ENCODE assay signal across 8 cellular contexts in the genomic region with DNA sequence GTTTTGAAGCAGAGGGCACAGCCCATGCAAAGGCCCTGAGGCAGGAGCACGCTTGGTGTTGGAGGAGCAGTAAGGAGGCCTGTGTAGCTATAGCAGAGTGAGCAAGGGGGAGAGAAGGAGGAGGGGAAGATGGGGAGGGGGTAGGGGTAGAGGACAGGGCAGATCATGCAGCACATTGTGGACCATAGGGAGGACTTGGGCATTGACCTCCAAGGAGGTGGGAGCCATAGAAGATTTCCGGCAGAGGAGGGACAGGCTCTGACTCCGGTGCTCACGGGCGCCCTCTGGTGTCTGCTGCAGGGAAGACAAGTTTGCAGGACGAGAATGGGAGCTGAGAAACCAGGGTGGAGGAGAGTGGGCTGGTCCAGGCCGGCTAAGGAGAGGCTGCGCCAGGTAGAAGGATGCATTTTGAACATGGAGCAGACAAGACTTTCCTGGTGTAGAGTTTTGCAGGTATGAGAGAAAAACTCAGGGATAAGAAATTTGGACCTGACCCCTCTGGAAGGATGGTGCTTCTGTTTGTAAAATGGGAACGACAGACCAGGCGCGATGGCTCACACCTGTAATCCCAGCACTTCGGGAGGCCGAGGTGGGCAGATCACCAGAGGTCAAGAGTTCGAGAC. TPM values are rescaled to one million over a fixed set of nuclear protein-coding genes. Genes with fewer than 3 reads are reported as not detected.
DNase-seq lines count a peak whose midpoint lies in the region; ATAC-seq, FAIRE-seq and TF ChIP-seq lines count a peak whose summit lies in the region.

No MANE protein-coding gene starts in this region.

- peaks cover 50% of the 10 kb centered on the region for H3K27me3 ChIP-seq in MM.1S (replicated peaks; ENCODE audit: insufficient read depth, low read length)
- no peaks in the 10 kb centered on the region for H3K27me3 ChIP-seq in adrenal gland
- no peaks in the 10 kb centered on the region for H3K27me3 ChIP-seq in hepatocyte
- no peaks in the 10 kb centered on the region for H3K27me3 ChIP-seq in small intestine (ENCODE audit: control insufficient read depth in 2 of 2, insufficient read depth in 2 of 2, low read length in 2 of 2)

- H3K36me3 ChIP-seq in MM.1S (replicated peaks; ENCODE audit: insufficient read depth, low read length), result no peaks in the 10 kb centered on the region
- H3K36me3 ChIP-seq in adrenal gland (replicated peaks in 1 of 2), result no peaks in the 10 kb centered on the region
- no peaks in the 10 kb centered on the region for H3K36me3 ChIP-seq in hepatocyte (replicated peaks; ENCODE audit: insufficient read depth, low read depth)
- no peaks in the 10 kb centered on the region for H3K36me3 ChIP-seq in small intestine (ENCODE audit: control insufficient read depth in 2 of 2, insufficient read depth in 2 of 2, low read length in 2 of 2)

- TF ChIP-seq CTCF in MM.1S (IDR thresholded peaks at IDR 0.05; ENCODE audit: low read length), result peak; percentile 93
- TF ChIP-seq CTCF in adrenal gland (IDR thresholded peaks at IDR 0.05), result peak; percentile 66 to 82 (median 69)
- TF ChIP-seq CTCF in hepatocyte (IDR thresholded peaks at IDR 0.05; ENCODE audit: poor library complexity), result peak; percentile 61

- H3K4me3 Mint-ChIP-seq in T-helper 2 cell treated with Interferon-gamma antibody and Interleukin-4, amounts not matched to agents 5 μg/mL and 100 μg/mL, for 36 hours, result peak overlapping the region; percentile 8

- H3F3A ChIP-seq in MM.1S (ENCODE audit: insufficient read depth, low read length), result no peaks in the 10 kb centered on the region

- H3K4me1 Mint-ChIP-seq in T-helper 2 cell treated with Interferon-gamma antibody and Interleukin-4, amounts not matched to agents 5 μg/mL and 100 μg/mL, for 36 hours (ENCODE audit: low read depth), result peaks cover 10% of the 10 kb centered on the region

- H3K4me2 ChIP-seq in MM.1S (ENCODE audit: low read depth, low read length), result no peak overlapping the region; the same call in 1 of the 2 replicates
- H3K4me2 ChIP-seq in hepatocyte, result peak overlapping the region; percentile 29

- FAIRE-seq in small intestine (lab: Jason Lieb, UNC), result no peak

- H3K9me3 Mint-ChIP-seq in T-helper 2 cell treated with Interferon-gamma antibody and Interleukin-4, amounts not matched to agents 5 μg/mL and 100 μg/mL, for 36 hours, result no peaks in the 10 kb centered on the region

- peak; percentile 74 for DNase-seq in ELR (ENCODE audit: low read depth)
- DNase-seq in MM.1S, result peak; percentile 76
- peak; percentile 78 for DNase-seq in T-helper 2 cell treated with Interferon-gamma antibody and Interleukin-4, amounts not matched to agents 5 μg/mL and 100 μg/mL, for 36 hours (ENCODE audit: low spot score)
- peak; percentile 72 to 91 (median 82) for DNase-seq in adrenal gland
- peak; percentile 77 for DNase-seq in hepatocyte (ENCODE audit: low spot score)
- DNase-seq in small intestine, result peak; percentile 86

- 24 to 32% (median 32%) methylated on average over 14 of the region's 14 CpGs for WGBS in adrenal gland, 4 donors
- 40% methylated on average over 14 of the region's 14 CpGs for WGBS in hepatocyte (ENCODE audit: low lambda C conversion rate, missing lambda C conversion rate)
- WGBS in small intestine, 3 donors, result 24 to 30% (median 26%) methylated on average over 14 of the region's 14 CpGs

- peaks cover 3% of the 10 kb centered on the region for H3K27me3 Mint-ChIP-seq in T-helper 2 cell treated with Interferon-gamma antibody and Interleukin-4, amounts not matched to agents 5 μg/mL and 100 μg/mL, for 36 hours (ENCODE audit: low read depth)

- H3K27ac ChIP-seq in MM.1S (ENCODE audit: low read length) (no peak overlapping the region), adrenal gland (no peak overlapping the region), hepatocyte (no peak overlapping the region), small intestine (ENCODE audit: low read depth in 1 of 2, low read length in 1 of 2) (no peak overlapping the region)

- H3K4me1 ChIP-seq in MM.1S (ENCODE audit: low read length) (no peaks in the 10 kb centered on the region), adrenal gland (replicated peaks in 1 of 2) (peaks cover 0 to 6% of the 10 kb centered on the region in 2 donors), hepatocyte (ENCODE audit: insufficient read depth) (peaks cover 2% of the 10 kb centered on the region), small intestine (ENCODE audit: control insufficient read depth in 2 of 2, insufficient read depth in 1 of 2, low read depth in 1 of 2, low read length in 1 of 2) (no peaks in the 10 kb centered on the region)

- ATAC-seq in GM21576 (IDR thresholded peaks at IDR 0.05; ENCODE audit: unreplicated experiment), result no peak
- ATAC-seq in GM21367 (IDR thresholded peaks at IDR 0.05; ENCODE audit: unreplicated experiment), result no peak

- H3K9me2 ChIP-seq in MM.1S (replicated peaks; ENCODE audit: insufficient read depth, low read length) (no peaks in the 10 kb centered on the region), hepatocyte (replicated peaks; ENCODE audit: insufficient read depth) (no peaks in the 10 kb centered on the region)

- H3K4me3 ChIP-seq in MM.1S (ENCODE audit: low read length) (no peak overlapping the region), adrenal gland (no peak overlapping the region), hepatocyte (no peak overlapping the region), small intestine (ENCODE audit: low read depth in 1 of 2, low read length in 2 of 2) (no peak overlapping the region)

- intact Hi-C loops in adrenal gland (cut with DNase I), result loop anchor here in 1 of 2 donors (10.0 kb wide), 1 partner anchor 65 kb away; no protein-coding TSS in a partner anchor

- H4K20me1 ChIP-seq in MM.1S (ENCODE audit: insufficient read depth, low read length) (no peaks in the 10 kb centered on the region), hepatocyte (ENCODE audit: insufficient read depth, poor library complexity, severe bottlenecking) (no peaks in the 10 kb centered on the region)

- H2AFZ ChIP-seq in MM.1S (ENCODE audit: low read length) (no peak overlapping the region), hepatocyte (no peak overlapping the region)

- H3K79me2 ChIP-seq in MM.1S (ENCODE audit: low read length) (no peaks in the 10 kb centered on the region), hepatocyte (no peaks in the 10 kb centered on the region)

- H3K9me3 ChIP-seq in MM.1S (replicated peaks; ENCODE audit: insufficient read depth, low read length), result no peaks in the 10 kb centered on the region
- H3K9me3 ChIP-seq in adrenal gland (replicated peaks in 1 of 3), result no peaks in the 10 kb centered on the region
- H3K9me3 ChIP-seq in hepatocyte (ENCODE audit: low read depth), result no peaks in the 10 kb centered on the region
- H3K9me3 ChIP-seq in small intestine (ENCODE audit: control insufficient read depth, low read depth), result no peaks in the 10 kb centered on the region

- no peak overlapping the region for H3K9ac ChIP-seq in MM.1S (ENCODE audit: low read length)

- no peaks in the 10 kb centered on the region for H3K36me3 Mint-ChIP-seq in T-helper 2 cell treated with Interferon-gamma antibody and Interleukin-4, amounts not matched to agents 5 μg/mL and 100 μg/mL, for 36 hours (ENCODE audit: low read depth)

- H3K27ac Mint-ChIP-seq in T-helper 2 cell treated with Interferon-gamma antibody and Interleukin-4, amounts not matched to agents 5 μg/mL and 100 μg/mL, for 36 hours, result no peak overlapping the region

- TF ChIP-seq POLR2A in adrenal gland (IDR thresholded peaks at IDR 0.05), result no peak

RNA-seq across cellular contexts. Expression of gene CREB3L3, which starts 13.7 kb away (rescaled TPM):
- total RNA-seq in adrenal gland (10 to 100 TPM in 1 of 8 donors, 1 to 10 TPM in 2, under 1 TPM in 3, not detected in 2; 0.38 to 30.4 (median 1.4) TPM), hepatocyte (21.7 and 31.9 TPM in 2 replicates)
- polyA plus RNA-seq in adrenal gland (1 to 10 TPM in 2 of 3 donors, under 1 TPM in 1; 0.60 to 4.4 (median 1.0) TPM), hepatocyte (31.2 and 48.5 TPM in 2 replicates), small intestine (100 to 1,000 TPM in 2 of 3 donors, 10 to 100 TPM in 1; 77.2 to 658 (median 496) TPM)

RNA-seq across cellular contexts. Expression of gene MAP2K2, which starts 15.8 kb away (rescaled TPM):
- total RNA-seq in adrenal gland (100 to 1,000 TPM in 7 of 8 donors, 10 to 100 TPM in 1; 88.4 to 188 (median 145) TPM), hepatocyte (133 and 135 TPM in 2 replicates)
- polyA plus RNA-seq in adrenal gland (100 to 1,000 TPM; 114 to 369 (median 336) TPM), hepatocyte (188 and 196 TPM in 2 replicates), small intestine (100 to 1,000 TPM; 283 to 522 (median 492) TPM)

RNA-seq across cellular contexts. Expression of gene SIRT6, which starts 42.6 kb away (rescaled TPM):
- 10 to 100 TPM; 16.7 to 39.2 (median 25.1) TPM for total RNA-seq in adrenal gland
- polyA plus RNA-seq in adrenal gland, result 10 to 100 TPM in 2 of 3 donors, 1 to 10 TPM in 1; 2.8 to 72.8 (median 53.7) TPM
- total RNA-seq in hepatocyte, result 15.6 and 15.7 TPM in 2 replicates
- 9.9 and 16.8 TPM in 2 replicates for polyA plus RNA-seq in hepatocyte
- 10 to 100 TPM; 39.2 to 48.1 (median 46.5) TPM for polyA plus RNA-seq in small intestine

RNA-seq across cellular contexts. Expression of gene ANKRD24, which starts 42.8 kb away (rescaled TPM):
- total RNA-seq in adrenal gland, result 1 to 10 TPM; 1.1 to 9.9 (median 3.2) TPM
- 10 to 100 TPM in 2 of 3 donors, 1 to 10 TPM in 1; 1.1 to 17.2 (median 14.7) TPM for polyA plus RNA-seq in adrenal gland
- total RNA-seq in hepatocyte, result 0.84 and 3.4 TPM in 2 replicates
- polyA plus RNA-seq in hepatocyte, result 1.5 and 2.0 TPM in 2 replicates
- 1 to 10 TPM; 1.6 to 2.7 (median 1.9) TPM for polyA plus RNA-seq in small intestine
